ENCODE assay signal across 18 cellular contexts in the genomic region with DNA sequence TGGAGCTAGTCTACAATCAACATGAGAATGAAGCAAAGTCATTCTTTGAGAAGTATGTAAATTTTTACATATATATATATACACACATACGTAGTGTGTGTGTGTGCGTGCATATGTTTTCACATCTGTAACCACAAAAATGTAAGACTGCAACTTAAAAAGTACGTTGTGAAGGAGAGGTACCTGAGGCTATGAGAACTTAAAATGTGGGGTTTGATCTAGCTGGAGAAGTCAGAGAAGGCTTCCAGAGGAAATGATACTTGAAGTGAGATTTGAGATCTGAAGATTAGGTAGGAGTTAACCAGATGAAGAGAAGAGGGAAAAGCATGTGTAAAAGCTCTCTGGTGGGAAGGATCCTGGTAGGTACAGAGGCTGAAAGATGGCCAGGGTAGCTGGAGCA. TPM values are rescaled to one million over a fixed set of nuclear protein-coding genes. Genes with fewer than 3 reads are reported as not detected.
A peak's percentile ranks its signal among the peaks of the same experiment; 100 is the strongest.
DNase-seq lines count a peak whose midpoint lies in the region; ATAC-seq and TF ChIP-seq lines count a peak whose summit lies in the region.
"Had no signal": no experiment of that assay in that cellular context is flagged by ENCODE, and none has a peak within 500 bp of the region (broad histone marks: within the 10 kb centered on the region; RNA-seq: fewer than 3 reads in every experiment).

No MANE protein-coding gene starts in this region.

- DNase-seq in CD4-positive, alpha-beta T cell: no peak
- peak; percentile 26 for DNase-seq in GM10266 (ENCODE audit: extremely low spot score)
- no peak for DNase-seq in activated naive CD8-positive, alpha-beta T cell treated with anti-CD3 and anti-CD28 coated beads for 36 hours
- no peak for DNase-seq in vagina (ENCODE audit: extremely low spot score in 2 of 2)
- DNase-seq in glutamatergic neuron: no peak
- DNase-seq in cardiac septum (ENCODE audit: low spot score): no peak
- DNase-seq: activated CD4-positive, CD25-positive, alpha-beta regulatory T cell treated with anti-CD3 and anti-CD28 coated beads, Interleukin-2, amount 50 U/mL, for 72 hours; amniotic stem cell; MM.1S; NCI-H146; NCI-H2171; NCI-H526 treated with DMSO at 0.1 percent for 48 hours; stimulated activated naive B cell treated with anti-CD40 and anti-IgM and Interleukin-4, amounts not matched to agents 10 μg/mL and 1 μg/mL and 100 μg/mL, for 72 hours had no signal

- ATAC-seq in CD4-positive, alpha-beta T cell (ENCODE audit: poor library complexity): no peak
- ATAC-seq in HG03565 (IDR thresholded peaks at IDR 0.05; ENCODE audit: unreplicated experiment): peak; percentile 32
- ATAC-seq: stimulated activated naive B cell treated with anti-CD40 and anti-IgM and Interleukin-4, amounts not matched to agents 10 μg/mL and 1 μg/mL and 100 μg/mL, for 72 hours had no signal

- CTCF ChIA-PET in CD4-positive, alpha-beta T cell (lab: Charles Lee): no interaction called here

- H3K27me3 Mint-ChIP-seq in CD4-positive, alpha-beta T cell: no peaks in the 10 kb centered on the region
- H3K27me3 Mint-ChIP-seq in activated naive CD8-positive, alpha-beta T cell treated with anti-CD3 and anti-CD28 coated beads for 36 hours: no peaks in the 10 kb centered on the region
- H3K27me3 Mint-ChIP-seq in glutamatergic neuron (ENCODE audit: unreplicated experiment): no peaks in the 10 kb centered on the region
- H3K27me3 Mint-ChIP-seq: CD4-positive, CD25-positive, alpha-beta regulatory T cell; progenitor cell of endocrine pancreas; stimulated activated naive B cell treated with anti-CD40 and anti-IgM and Interleukin-4, amounts not matched to agents 10 μg/mL and 1 μg/mL and 100 μg/mL, for 72 hours had no signal

- intact Hi-C loops in CD4-positive, alpha-beta T cell (cut with DNase I, micrococcal nuclease): no loop called here
- intact Hi-C loops in vagina (cut with DNase I): no loop called here
- intact Hi-C loops in cardiac septum (cut with DNase I): no loop called here

- peaks cover 22% of the 10 kb centered on the region for H3K4me1 ChIP-seq in vagina
- H3K4me1 ChIP-seq: neural progenitor cell had no signal

- no peaks in the 10 kb centered on the region for H3K9me3 ChIP-seq in CD4-positive, alpha-beta T cell (ENCODE audit: control insufficient read depth, low read length)
- no peaks in the 10 kb centered on the region for H3K9me3 ChIP-seq in vagina

- peak overlapping the region; percentile 42 for H3K27ac Mint-ChIP-seq in CD4-positive, alpha-beta T cell
- peak overlapping the region; percentile 19 for H3K27ac Mint-ChIP-seq in activated naive CD8-positive, alpha-beta T cell treated with anti-CD3 and anti-CD28 coated beads for 36 hours
- no peak overlapping the region for H3K27ac Mint-ChIP-seq in glutamatergic neuron (ENCODE audit: unreplicated experiment)
- H3K27ac Mint-ChIP-seq: neural progenitor cell; progenitor cell of endocrine pancreas; stimulated activated naive B cell treated with anti-CD40 and anti-IgM and Interleukin-4, amounts not matched to agents 10 μg/mL and 1 μg/mL and 100 μg/mL, for 72 hours had no signal

- peaks cover 0 to 31% of the 10 kb centered on the region in 2 donors for H3K36me3 ChIP-seq in vagina
- H3K36me3 ChIP-seq: neural progenitor cell had no signal

- POLR2A ChIA-PET in CD4-positive, alpha-beta T cell (lab: Charles Lee): interaction anchor here (0.6 to 1.0 kb wide), 3 partner anchors 22 to 309 kb away, joined by 3 read pairs; a partner anchor contains a TSS

- H3K9me3 Mint-ChIP-seq in CD4-positive, alpha-beta T cell: no peaks in the 10 kb centered on the region
- H3K9me3 Mint-ChIP-seq in activated naive CD8-positive, alpha-beta T cell treated with anti-CD3 and anti-CD28 coated beads for 36 hours: no peaks in the 10 kb centered on the region
- H3K9me3 Mint-ChIP-seq in glutamatergic neuron (ENCODE audit: unreplicated experiment): peaks cover 1% of the 10 kb centered on the region
- H3K9me3 Mint-ChIP-seq: CD4-positive, CD25-positive, alpha-beta regulatory T cell; neural progenitor cell; stimulated activated naive B cell treated with anti-CD40 and anti-IgM and Interleukin-4, amounts not matched to agents 10 μg/mL and 1 μg/mL and 100 μg/mL, for 72 hours had no signal

- no peak for TF ChIP-seq POLR2A in vagina (IDR thresholded peaks at IDR 0.05)

- H3K4me3 Mint-ChIP-seq in CD4-positive, alpha-beta T cell: peak overlapping the region; percentile 8
- H3K4me3 Mint-ChIP-seq in activated naive CD8-positive, alpha-beta T cell treated with anti-CD3 and anti-CD28 coated beads for 36 hours: no peak overlapping the region
- no peak overlapping the region for H3K4me3 Mint-ChIP-seq in glutamatergic neuron (ENCODE audit: unreplicated experiment)
- H3K4me3 Mint-ChIP-seq: neural progenitor cell; stimulated activated naive B cell treated with anti-CD40 and anti-IgM and Interleukin-4, amounts not matched to agents 10 μg/mL and 1 μg/mL and 100 μg/mL, for 72 hours had no signal

- TF ChIP-seq CTCF in CD4-positive, alpha-beta T cell (IDR thresholded peaks at IDR 0.05): no peak
- TF ChIP-seq CTCF in GM10266 (IDR thresholded peaks at IDR 0.05; ENCODE audit: control insufficient read depth, insufficient read depth, low read depth, missing control alignments): no peak
- TF ChIP-seq CTCF in vagina (IDR thresholded peaks at IDR 0.05): no peak
- no peak for TF ChIP-seq CTCF in glutamatergic neuron (IDR thresholded peaks at IDR 0.05; ENCODE audit: partially characterized antibody, unreplicated experiment)

- H3K27me3 ChIP-seq in CD4-positive, alpha-beta T cell (ENCODE audit: control insufficient read depth, insufficient read depth, low read length): no peaks in the 10 kb centered on the region
- H3K27me3 ChIP-seq in vagina: no peaks in the 10 kb centered on the region
- H3K27me3 ChIP-seq: cardiac muscle cell, neural progenitor cell had no signal

- H3K36me3 Mint-ChIP-seq in CD4-positive, alpha-beta T cell (ENCODE audit: low read depth): peaks cover 56% of the 10 kb centered on the region
- peaks cover 16% of the 10 kb centered on the region for H3K36me3 Mint-ChIP-seq in activated naive CD8-positive, alpha-beta T cell treated with anti-CD3 and anti-CD28 coated beads for 36 hours
- no peaks in the 10 kb centered on the region for H3K36me3 Mint-ChIP-seq in glutamatergic neuron (ENCODE audit: unreplicated experiment)

- no peak overlapping the region for H3K27ac ChIP-seq in CD4-positive, alpha-beta T cell (ENCODE audit: low read depth, low read length)
- H3K27ac ChIP-seq in vagina: no peak overlapping the region
- H3K27ac ChIP-seq: cardiac muscle cell, neural progenitor cell had no signal

- peaks cover 37% of the 10 kb centered on the region for H3K4me1 Mint-ChIP-seq in CD4-positive, alpha-beta T cell (ENCODE audit: low read depth)
- H3K4me1 Mint-ChIP-seq in activated naive CD8-positive, alpha-beta T cell treated with anti-CD3 and anti-CD28 coated beads for 36 hours: peaks cover 14% of the 10 kb centered on the region
- H3K4me1 Mint-ChIP-seq in glutamatergic neuron (ENCODE audit: low read depth, unreplicated experiment): peaks cover 2% of the 10 kb centered on the region

- no peak overlapping the region for H3K4me3 ChIP-seq in vagina
- H3K4me3 ChIP-seq: cardiac muscle cell, neural progenitor cell had no signal

RNA-seq across cellular contexts. Expression of a gene that starts 5.8 kb away (rescaled TPM):
- total RNA-seq in CD4-positive, alpha-beta T cell: 1 to 10 TPM; 3.8 to 4.0 TPM
- total RNA-seq in activated naive CD8-positive, alpha-beta T cell treated with anti-CD3 and anti-CD28 coated beads for 36 hours: 10 to 100 TPM; 11.1 to 11.6 TPM
- total RNA-seq in vagina (4.4 TPM), glutamatergic neuron (ENCODE audit: unreplicated experiment) (6.9 TPM), cardiac septum (1.4 TPM)

RNA-seq across cellular contexts. Expression of a gene that starts 22.6 kb away (rescaled TPM):
- total RNA-seq in CD4-positive, alpha-beta T cell: 1 to 10 TPM; 1.6 to 1.8 TPM
- 10 to 100 TPM; 18.6 to 19.9 TPM for total RNA-seq in activated naive CD8-positive, alpha-beta T cell treated with anti-CD3 and anti-CD28 coated beads for 36 hours
- 8.3 TPM for total RNA-seq in vagina
- total RNA-seq in glutamatergic neuron (ENCODE audit: unreplicated experiment): 7.4 TPM
- total RNA-seq in cardiac septum: 6.3 TPM

RNA-seq across cellular contexts. Expression of a gene that starts 22.7 kb away (rescaled TPM):
- total RNA-seq in CD4-positive, alpha-beta T cell: 100 to 1,000 TPM; 107 to 111 TPM
- total RNA-seq in activated naive CD8-positive, alpha-beta T cell treated with anti-CD3 and anti-CD28 coated beads for 36 hours: 100 to 1,000 TPM; 451 to 452 TPM
- total RNA-seq in vagina (180 TPM), glutamatergic neuron (ENCODE audit: unreplicated experiment) (330 TPM), cardiac septum (958 TPM)

RNA-seq across cellular contexts. Expression of a gene that starts 22.9 kb away (rescaled TPM):
- total RNA-seq in CD4-positive, alpha-beta T cell: 10 to 100 TPM; 13.3 to 16.4 TPM
- 10 to 100 TPM; 89.5 to 94.7 TPM for total RNA-seq in activated naive CD8-positive, alpha-beta T cell treated with anti-CD3 and anti-CD28 coated beads for 36 hours
- 22.8 TPM for total RNA-seq in vagina
- 73.2 TPM for total RNA-seq in glutamatergic neuron (ENCODE audit: unreplicated experiment)
- total RNA-seq in cardiac septum: 15.5 TPM
